Comparison of ENCODE assay signal across 16 cellular contexts in genomic region chr20:32365560-32365959, GRCh38. TPM values are rescaled to one million over a fixed set of nuclear protein-coding genes. Genes with fewer than 3 reads are reported as not detected.
DNase-seq lines count a peak whose midpoint lies in the region; ATAC-seq and TF ChIP-seq lines count a peak whose summit lies in the region.
"Had no signal": no experiment of that assay in that cellular context is flagged by ENCODE, and none has a peak within 500 bp of the region (broad histone marks: within the 10 kb centered on the region; RNA-seq: fewer than 3 reads in every experiment).

No MANE protein-coding gene starts in this region.

- no peak for ATAC-seq in CD4-positive, CD25-positive, alpha-beta regulatory T cell (ENCODE audit: low read depth in 2 of 2)
- ATAC-seq in heart right ventricle = no peak
- ATAC-seq in HG02759 (IDR thresholded peaks at IDR 0.05; ENCODE audit: unreplicated experiment) = no peak

- no peaks in the 10 kb centered on the region for H3K27me3 ChIP-seq in CD4-positive, CD25-positive, alpha-beta regulatory T cell (ENCODE audit: control insufficient read depth, insufficient read depth, low read length)
- H3K27me3 ChIP-seq in OCI-LY1 (ENCODE audit: insufficient read depth, low read length) (no peaks in the 10 kb centered on the region), heart right ventricle (no peaks in the 10 kb centered on the region)
- H3K27me3 ChIP-seq: thyroid gland had no signal

- H3K4me1 ChIP-seq in CD4-positive, CD25-positive, alpha-beta regulatory T cell (ENCODE audit: control insufficient read depth, insufficient read depth, low read length, poor library complexity, severe bottlenecking) = peaks cover 86% of the 10 kb centered on the region
- peaks cover 88% of the 10 kb centered on the region for H3K4me1 ChIP-seq in OCI-LY1 (ENCODE audit: insufficient read depth, low read length, severe bottlenecking)
- H3K4me1 ChIP-seq in heart right ventricle = peaks cover 0 to 82% (median 59%) of the 10 kb centered on the region in 9 donors

- peaks cover 27% of the 10 kb centered on the region for H3K36me3 ChIP-seq in CD4-positive, CD25-positive, alpha-beta regulatory T cell (ENCODE audit: control insufficient read depth, insufficient read depth, low read length)
- peaks cover 50% of the 10 kb centered on the region for H3K36me3 ChIP-seq in OCI-LY1 (ENCODE audit: insufficient read depth, low read length)
- peaks cover 0 to 37% (median 11%) of the 10 kb centered on the region in 9 donors for H3K36me3 ChIP-seq in heart right ventricle
- H3K36me3 ChIP-seq: thyroid gland had no signal

- intact Hi-C loops in heart right ventricle (cut with DNase I) = no loop called here
- intact Hi-C loops in Calu3 (cut with micrococcal nuclease; ENCODE audit: unreplicated experiment) = loop anchor here (5.0 kb wide), 1 partner anchor 47 kb away; no protein-coding TSS in a partner anchor

- 59 to 63% methylated on average over 5 of the region's 5 CpGs for WGBS in heart right ventricle, 2 donors

- peak overlapping the region; percentile 72 for H3K4me3 ChIP-seq in CD4-positive, CD25-positive, alpha-beta regulatory T cell (ENCODE audit: low read depth, low read length)
- H3K4me3 ChIP-seq in OCI-LY1 (ENCODE audit: low read depth, low read length, poor library complexity, severe bottlenecking) (peak overlapping the region; percentile 24), heart right ventricle (no peak overlapping the region)
- H3K4me3 ChIP-seq: thyroid gland had no signal

- BruUV-seq in Calu3 (replicated peaks; lab: Mats Ljungman, UMichigan) = no TSS peak

- H3K9me3 Mint-ChIP-seq in CD4-positive, CD25-positive, alpha-beta regulatory T cell = no peaks in the 10 kb centered on the region
- no peaks in the 10 kb centered on the region for H3K9me3 Mint-ChIP-seq in Calu3 (ENCODE audit: low read depth, unreplicated experiment)
- H3K9me3 Mint-ChIP-seq: nephron had no signal

- H2AFZ ChIP-seq in OCI-LY1 (ENCODE audit: low read length) = no peak overlapping the region

- no peak for TF ChIP-seq CTCF in OCI-LY1 (IDR thresholded peaks at IDR 0.05; ENCODE audit: low read length)
- TF ChIP-seq CTCF in heart right ventricle (IDR thresholded peaks at IDR 0.05) = no peak
- no peak for TF ChIP-seq CTCF in Calu3 (IDR thresholded peaks at IDR 0.05; ENCODE audit: unreplicated experiment)

- no peaks in the 10 kb centered on the region for H3K27me3 Mint-ChIP-seq in CD4-positive, CD25-positive, alpha-beta regulatory T cell
- no peaks in the 10 kb centered on the region for H3K27me3 Mint-ChIP-seq in Calu3 (ENCODE audit: unreplicated experiment)

- peak overlapping the region; percentile 38 to 76 (median 60) for H3K4me3 Mint-ChIP-seq in CD4-positive, CD25-positive, alpha-beta regulatory T cell
- H3K4me3 Mint-ChIP-seq in Calu3 (ENCODE audit: low read depth, unreplicated experiment) = no peak overlapping the region
- H3K4me3 Mint-ChIP-seq: nephron had no signal

- H4K20me1 ChIP-seq in OCI-LY1 (ENCODE audit: insufficient read depth, low read length) = no peaks in the 10 kb centered on the region

- peaks cover 45 to 89% (median 73%) of the 10 kb centered on the region in 4 donors for H3K4me1 Mint-ChIP-seq in CD4-positive, CD25-positive, alpha-beta regulatory T cell
- H3K4me1 Mint-ChIP-seq in Calu3 (ENCODE audit: low read depth, unreplicated experiment) = peaks cover 48% of the 10 kb centered on the region

- H3K9ac ChIP-seq in OCI-LY1 (ENCODE audit: low read length) = no peak overlapping the region

- H3K9me2 ChIP-seq in OCI-LY1 (ENCODE audit: low read depth, low read length) = no peaks in the 10 kb centered on the region

- DNase-seq in CD4-positive, CD25-positive, alpha-beta regulatory T cell = no peak
- DNase-seq in DMS 273 treated with DMSO at 0.1 percent for 48 hours (lab: John Stamatoyannopoulos, UW) = peak; percentile 17
- DNase-seq in cerebellar cortex (ENCODE audit: low spot score) = peak; percentile 66
- no peak for DNase-seq in heart right ventricle
- DNase-seq in Calu3 = no peak
- DNase-seq in NCI-H1930 (lab: John Stamatoyannopoulos, UW) = no peak
- DNase-seq: activated CD4-positive, CD25-positive, alpha-beta regulatory T cell treated with anti-CD3 and anti-CD28 coated beads, Interleukin-2, amount 50 U/mL, for 72 hours; effector memory CD4-positive, alpha-beta T cell; H7; Kasumi-1; mesendoderm; SIG-M5; thyroid gland had no signal

- H3K4me2 ChIP-seq in OCI-LY1 (ENCODE audit: low read length) = peak overlapping the region; percentile 86

- H3K27ac ChIP-seq in CD4-positive, CD25-positive, alpha-beta regulatory T cell (ENCODE audit: insufficient read depth, low read length, poor library complexity, severe bottlenecking) = peak overlapping the region; percentile 98
- H3K27ac ChIP-seq in OCI-LY1 (ENCODE audit: low read depth, low read length, poor library complexity, severe bottlenecking) = peak overlapping the region; percentile 90
- H3K27ac ChIP-seq in heart right ventricle = no peak overlapping the region
- H3K27ac ChIP-seq: thyroid gland had no signal

- H3K9me3 ChIP-seq in CD4-positive, CD25-positive, alpha-beta regulatory T cell (ENCODE audit: control insufficient read depth in 2 of 2, low read length in 2 of 2) = no peaks in the 10 kb centered on the region
- H3K9me3 ChIP-seq in OCI-LY1 (ENCODE audit: low read length) = no peaks in the 10 kb centered on the region
- H3K9me3 ChIP-seq in heart right ventricle = no peaks in the 10 kb centered on the region
- H3K9me3 ChIP-seq: thyroid gland had no signal

- peaks cover 13% of the 10 kb centered on the region for H3K36me3 Mint-ChIP-seq in CD4-positive, CD25-positive, alpha-beta regulatory T cell
- H3K36me3 Mint-ChIP-seq in Calu3 (ENCODE audit: insufficient read depth, unreplicated experiment) = peaks cover 4% of the 10 kb centered on the region

- H3K79me2 ChIP-seq in OCI-LY1 (ENCODE audit: insufficient read depth, low read length) = peaks cover 98% of the 10 kb centered on the region

- H3F3A ChIP-seq in OCI-LY1 (ENCODE audit: insufficient read depth, low read length) = 0 out of 2 replicates have a peak, but pooled peaks cover 4% of the 10 kb centered on the region

- CTCF ChIA-PET in Calu3 (lab: Charles Lee) = no interaction called here

- H3K27ac Mint-ChIP-seq in CD4-positive, CD25-positive, alpha-beta regulatory T cell = peak overlapping the region; percentile 2 to 57 (median 8)
- no peak overlapping the region for H3K27ac Mint-ChIP-seq in Calu3 (ENCODE audit: unreplicated experiment)

RNA-seq across cellular contexts. Expression of gene ASXL1, which starts 7.4 kb away (rescaled TPM):
- 314 TPM for total RNA-seq in CD4-positive, CD25-positive, alpha-beta regulatory T cell
- polyA plus RNA-seq in CD4-positive, CD25-positive, alpha-beta regulatory T cell = 10 to 100 TPM; 15.0 to 28.3 (median 21.1) TPM
- total RNA-seq in heart right ventricle (10 to 100 TPM; 23.1 to 39.4 (median 29.4) TPM), Calu3 (2022) (120 and 123 TPM in 2 replicates)
- polyA plus RNA-seq in heart right ventricle = 10 to 100 TPM; 10.0 to 27.1 TPM

Comparison
In these comparisons a context has a peak if more than half of its experiments do, and no peak if none do; other contexts are left out.
1. DNase-seq: peak in DMS 273 treated with DMSO at 0.1 percent for 48 hours (single experiment) and cerebellar cortex (single experiment); none in CD4-positive, CD25-positive, alpha-beta regulatory T cell (0 of 3), heart right ventricle (0 of 2), Calu3 (single experiment) and NCI-H1930 (0 of 2).
2. H3K27ac ChIP-seq: peak in CD4-positive, CD25-positive, alpha-beta regulatory T cell (single experiment) and OCI-LY1 (single experiment); none in heart right ventricle (0 of 10).
3. H3K4me3 ChIP-seq: peak in CD4-positive, CD25-positive, alpha-beta regulatory T cell (single experiment) and OCI-LY1 (single experiment); none in heart right ventricle (0 of 10).